14 cellular contexts compared by ENCODE assay signal in the genomic region with DNA sequence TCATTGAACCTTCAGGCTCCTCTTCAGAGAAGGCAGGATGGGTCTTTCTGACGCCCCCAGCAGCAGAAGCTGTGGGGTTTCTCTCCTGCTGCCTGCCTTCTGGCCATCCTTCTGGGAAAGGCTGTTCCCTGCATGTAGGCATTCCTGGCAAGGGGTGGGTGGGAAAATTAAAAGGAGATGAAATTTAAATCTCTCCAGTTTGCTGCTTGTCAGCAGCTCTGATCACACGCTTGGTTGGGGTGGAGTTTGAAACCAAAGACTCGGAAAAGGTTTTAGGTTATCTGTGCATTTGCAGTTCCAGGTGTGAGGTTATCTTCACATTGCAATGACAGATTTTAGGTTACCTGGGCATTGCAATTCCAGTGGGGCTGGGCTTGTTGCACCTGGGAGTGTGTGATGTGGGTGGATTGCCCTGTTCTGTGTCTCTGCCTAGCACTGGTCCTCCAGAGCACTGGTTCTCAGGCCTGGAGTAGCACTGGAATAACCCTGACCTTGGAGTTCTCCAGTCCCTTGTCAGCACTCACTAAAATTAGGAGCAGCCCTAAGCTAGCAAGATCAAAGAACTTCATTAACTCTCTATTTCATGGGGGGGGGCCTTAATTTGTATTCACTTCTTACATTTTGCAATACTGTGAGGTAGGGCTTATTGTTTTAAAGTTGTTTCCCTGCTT.
DNase-seq lines count a peak whose midpoint lies in the region; ATAC-seq and TF ChIP-seq lines count a peak whose summit lies in the region.
"Had no signal": no experiment of that assay in that cellular context is flagged by ENCODE, and none has a peak within 500 bp of the region (broad histone marks: within the 10 kb centered on the region; RNA-seq: fewer than 3 reads in every experiment).

No MANE protein-coding gene starts in this region.

- H3K9me3 Mint-ChIP-seq in nephron progenitor cell, result no peaks in the 10 kb centered on the region

- TF ChIP-seq CTCF in nephron progenitor cell (IDR thresholded peaks at IDR 0.05), result no peak
- TF ChIP-seq CTCF in upper lobe of left lung (IDR thresholded peaks at IDR 0.05), result no peak

- H3K36me3 ChIP-seq in upper lobe of left lung, result no peaks in the 10 kb centered on the region
- H3K36me3 ChIP-seq: BLaER1, HAP-1 had no signal

- no peak overlapping the region for H3K4me3 ChIP-seq in upper lobe of left lung
- H3K4me3 ChIP-seq: A549, BLaER1, HAP-1 had no signal

- H3K4me3 Mint-ChIP-seq in nephron progenitor cell, result no peak overlapping the region
- H3K4me3 Mint-ChIP-seq: CD8-positive, alpha-beta memory T cell had no signal

- peak; percentile 51 to 56 for ATAC-seq in left cardiac atrium
- ATAC-seq in upper lobe of left lung (ENCODE audit: low FRiP score in 2 of 2), result no peak
- ATAC-seq in HG03280 (IDR thresholded peaks at IDR 0.05; ENCODE audit: unreplicated experiment), result no peak
- ATAC-seq: A549, HepG2 had no signal

- TF ChIP-seq EP300 in upper lobe of left lung (IDR thresholded peaks at IDR 0.05), result no peak

- H3K9me3 ChIP-seq in upper lobe of left lung, result no peaks in the 10 kb centered on the region
- H3K9me3 ChIP-seq: A549, BLaER1, Caco-2, HAP-1 had no signal

- DNase-seq in head of caudate nucleus (peak in 23 of 42 donors; percentile 21 to 83 (median 54)), left cardiac atrium (no peak), nephron progenitor cell (no peak), middle frontal gyrus (ENCODE audit: extremely low spot score, low spot score) (no peak), upper lobe of left lung (no peak)
- DNase-seq: Caco-2; CD8-positive, alpha-beta memory T cell; DND-41; GDM1 had no signal

- intact Hi-C loops in head of caudate nucleus (cut with DNase I), result no loop called here
- intact Hi-C loops in left cardiac atrium (cut with DNase I), result no loop called here

- H3K27me3 ChIP-seq in upper lobe of left lung, result no peaks in the 10 kb centered on the region
- H3K27me3 ChIP-seq: BLaER1 had no signal

- peaks cover 55% of the 10 kb centered on the region for H3K4me1 Mint-ChIP-seq in nephron progenitor cell
- H3K4me1 Mint-ChIP-seq: CD8-positive, alpha-beta memory T cell had no signal

- peak overlapping the region; percentile 33 for H3K27ac Mint-ChIP-seq in nephron progenitor cell
- H3K27ac Mint-ChIP-seq: CD8-positive, alpha-beta memory T cell had no signal

- H3K27me3 Mint-ChIP-seq in nephron progenitor cell (ENCODE audit: low read depth, poor library complexity), result peaks cover 7% of the 10 kb centered on the region

- no peaks in the 10 kb centered on the region for H3K4me1 ChIP-seq in upper lobe of left lung
- H3K4me1 ChIP-seq: A549, BLaER1, Caco-2, HAP-1 had no signal

- peaks cover 5% of the 10 kb centered on the region for H3K36me3 Mint-ChIP-seq in nephron progenitor cell (ENCODE audit: low read depth)
- H3K36me3 Mint-ChIP-seq: CD8-positive, alpha-beta memory T cell had no signal

- H3K27ac ChIP-seq in upper lobe of left lung, result no peak overlapping the region
- H3K27ac ChIP-seq: A549, BLaER1 had no signal

- 91 to 100% methylated on average over 3 of the region's 3 CpGs for WGBS in upper lobe of left lung, 2 donors

- no peak for TF ChIP-seq POLR2A in upper lobe of left lung (IDR thresholded peaks at IDR 0.05)

Comparison
In these comparisons a context has a peak if more than half of its experiments do, and no peak if none do; other contexts are left out.
1. DNase-seq: peak in head of caudate nucleus (23 of 42); none in left cardiac atrium (single experiment), nephron progenitor cell (single experiment), middle frontal gyrus (single experiment) and upper lobe of left lung (0 of 2).
2. ATAC-seq: peak in left cardiac atrium (2 of 2); none in upper lobe of left lung (0 of 2) and HG03280 (single experiment).